Comparison of ENCODE assay signal across 8 cellular contexts in genomic region chr16:88747588-88748301, GRCh38. TPM values are rescaled to one million over a fixed set of nuclear protein-coding genes. Genes with fewer than 3 reads are reported as not detected.
DNase-seq lines count a peak whose midpoint lies in the region; ATAC-seq and TF ChIP-seq lines count a peak whose summit lies in the region.

No MANE protein-coding gene starts in this region.

- H3K27me3 Mint-ChIP-seq in activated T-cell treated with anti-CD3 and anti-CD28 coated beads, Interleukin-2, amount 50 U/mL, for 4 hours (ENCODE audit: low read depth), result no peaks in the 10 kb centered on the region
- H3K27me3 Mint-ChIP-seq in activated CD8-positive, alpha-beta T cell treated with anti-CD3 and anti-CD28 coated beads, Interleukin-2, amount 10 ng/mL, durations not matched to agents 7 days and 5 days (ENCODE audit: low read depth), result no peaks in the 10 kb centered on the region

- no peak for ATAC-seq in activated T-cell treated with anti-CD3 and anti-CD28 coated beads, Interleukin-2, amount 50 U/mL, for 4 hours
- ATAC-seq in activated CD8-positive, alpha-beta T cell treated with anti-CD3 and anti-CD28 coated beads, Interleukin-2, amount 10 ng/mL, durations not matched to agents 7 days and 5 days, result peak; percentile 27
- ATAC-seq in HG03520 (IDR thresholded peaks at IDR 0.05; ENCODE audit: unreplicated experiment) (no peak), heart left ventricle (no peak)

- POLR2A ChIA-PET in activated CD8-positive, alpha-beta T cell treated with anti-CD3 and anti-CD28 coated beads, Interleukin-2, amount 10 ng/mL, durations not matched to agents 7 days and 5 days (lab: Charles Lee), result interaction anchor here (0.8 kb wide), 1 partner anchor 19 kb away, joined by 3 read pairs; no protein-coding TSS in a partner anchor

- H3K9me3 ChIP-seq in muscle layer of colon (ENCODE audit: low read length), result no peaks in the 10 kb centered on the region
- no peaks in the 10 kb centered on the region for H3K9me3 ChIP-seq in heart left ventricle

- WGBS in heart left ventricle, 4 donors, result 81 to 84% (median 83%) methylated on average over 24 to 26 of the region's 26 CpGs

- H3K9me3 Mint-ChIP-seq in activated T-cell treated with anti-CD3 and anti-CD28 coated beads, Interleukin-2, amount 50 U/mL, for 4 hours, result no peaks in the 10 kb centered on the region
- no peaks in the 10 kb centered on the region for H3K9me3 Mint-ChIP-seq in activated CD8-positive, alpha-beta T cell treated with anti-CD3 and anti-CD28 coated beads, Interleukin-2, amount 10 ng/mL, durations not matched to agents 7 days and 5 days (ENCODE audit: insufficient read depth)

- no peak for TF ChIP-seq POLR2A in heart left ventricle (IDR thresholded peaks at IDR 0.05)

- H3K27ac ChIP-seq in muscle layer of colon (ENCODE audit: low read depth, low read length) (peak overlapping the region; percentile 66), heart left ventricle (peak overlapping the region in 1 of 12 donors; percentile 84)

- H3K4me3 Mint-ChIP-seq in activated T-cell treated with anti-CD3 and anti-CD28 coated beads, Interleukin-2, amount 50 U/mL, for 4 hours, result no peak overlapping the region
- H3K4me3 Mint-ChIP-seq in activated CD8-positive, alpha-beta T cell treated with anti-CD3 and anti-CD28 coated beads, Interleukin-2, amount 10 ng/mL, durations not matched to agents 7 days and 5 days, result no peak overlapping the region

- no peaks in the 10 kb centered on the region for H3K36me3 Mint-ChIP-seq in activated T-cell treated with anti-CD3 and anti-CD28 coated beads, Interleukin-2, amount 50 U/mL, for 4 hours (ENCODE audit: insufficient read depth)
- peaks cover 9% of the 10 kb centered on the region for H3K36me3 Mint-ChIP-seq in activated CD8-positive, alpha-beta T cell treated with anti-CD3 and anti-CD28 coated beads, Interleukin-2, amount 10 ng/mL, durations not matched to agents 7 days and 5 days (ENCODE audit: low read depth)

- peak; percentile 30 for DNase-seq in activated T-cell treated with anti-CD3 and anti-CD28 coated beads for 48 hours (ENCODE audit: low read depth)
- no peak for DNase-seq in activated T-cell treated with anti-CD3 and anti-CD28 coated beads, Interleukin-2, amount 50 U/mL, for 4 hours
- peak; percentile 43 for DNase-seq in NCI-H460 (ENCODE audit: extremely low read depth, low read depth)
- peak; percentile 55 for DNase-seq in activated CD8-positive, alpha-beta T cell treated with anti-CD3 and anti-CD28 coated beads, Interleukin-2, amount 10 ng/mL, durations not matched to agents 7 days and 5 days
- no peak for DNase-seq in posterior vena cava (ENCODE audit: low spot score)
- no peak for DNase-seq in heart left ventricle

- intact Hi-C loops in posterior vena cava (cut with DNase I) (no loop called here), heart left ventricle (cut with DNase I) (loop anchor here in 2 of 10 donors (10.0 kb wide), 2 partner anchors 117 to 467 kb away; partner anchors contain the start of genes PABPN1L (in 1 of the 2) and ZNF778 (in 1 of the 2))

- peaks cover 33% of the 10 kb centered on the region for H3K4me1 Mint-ChIP-seq in activated T-cell treated with anti-CD3 and anti-CD28 coated beads, Interleukin-2, amount 50 U/mL, for 4 hours (ENCODE audit: low read depth)
- H3K4me1 Mint-ChIP-seq in activated CD8-positive, alpha-beta T cell treated with anti-CD3 and anti-CD28 coated beads, Interleukin-2, amount 10 ng/mL, durations not matched to agents 7 days and 5 days (ENCODE audit: low read depth), result peaks cover 32% of the 10 kb centered on the region

- TF ChIP-seq CTCF in heart left ventricle (IDR thresholded peaks at IDR 0.05), result peak in 2 of 12 donors; percentile 3 to 8

- CTCF ChIA-PET in activated CD8-positive, alpha-beta T cell treated with anti-CD3 and anti-CD28 coated beads, Interleukin-2, amount 10 ng/mL, durations not matched to agents 7 days and 5 days (lab: Charles Lee), result interaction anchor here (0.7 to 1.9 kb wide), 3 partner anchors 13 to 187 kb away, joined by 3 to 7 read pairs (median 3); no protein-coding TSS in a partner anchor

- H3K27me3 ChIP-seq in muscle layer of colon (ENCODE audit: control insufficient read depth in 1 of 2, insufficient read depth in 2 of 2, low read length in 2 of 2) (no peaks in the 10 kb centered on the region), heart left ventricle (no peaks in the 10 kb centered on the region)

- H3K4me3 ChIP-seq in muscle layer of colon (ENCODE audit: low read depth in 1 of 2, low read length in 2 of 2), result no peak overlapping the region
- no peak overlapping the region for H3K4me3 ChIP-seq in heart left ventricle

- H3K27ac Mint-ChIP-seq in activated CD8-positive, alpha-beta T cell treated with anti-CD3 and anti-CD28 coated beads, Interleukin-2, amount 10 ng/mL, durations not matched to agents 7 days and 5 days, result no peak overlapping the region

- H3K9ac ChIP-seq in muscle layer of colon (ENCODE audit: low read length), result no peak overlapping the region

- H3K4me1 ChIP-seq in muscle layer of colon (ENCODE audit: insufficient read depth, low read length) (peaks cover 35% of the 10 kb centered on the region), heart left ventricle (peaks cover 0 to 43% (median 27%) of the 10 kb centered on the region in 12 donors)

- H3K36me3 ChIP-seq in muscle layer of colon (ENCODE audit: insufficient read depth, low read length), result peaks cover 13% of the 10 kb centered on the region
- H3K36me3 ChIP-seq in heart left ventricle, result peaks cover 0 to 12% (median 0%) of the 10 kb centered on the region in 9 donors

RNA-seq across cellular contexts. Expression of gene PIEZO1, which starts 37.3 kb away (rescaled TPM):
- 100 to 1,000 TPM; 116 to 171 (median 139) TPM for total RNA-seq in activated T-cell treated with anti-CD3 and anti-CD28 coated beads, Interleukin-2, amount 50 U/mL, for 4 hours
- 81.4 and 91.4 TPM in 2 replicates for total RNA-seq in NCI-H460 (2014; rRNA removed; shearing (Covaris generic))
- polyA plus RNA-seq in NCI-H460 (2014; cell fraction: nucleus; rRNA removed), result 431 and 434 TPM in 2 replicates
- 100 to 1,000 TPM; 226 to 230 TPM for total RNA-seq in activated CD8-positive, alpha-beta T cell treated with anti-CD3 and anti-CD28 coated beads, Interleukin-2, amount 10 ng/mL, durations not matched to agents 7 days and 5 days
- total RNA-seq in posterior vena cava (100 to 1,000 TPM in 1 of 2 donors, 10 to 100 TPM in 1; 99.3 to 103 TPM), heart left ventricle (10 to 100 TPM; 14.2 to 59.7 (median 19.7) TPM)
- polyA plus RNA-seq in heart left ventricle, result 10 to 100 TPM; 31.2 to 45.0 TPM

RNA-seq across cellular contexts. Expression of gene CTU2, which starts 41.4 kb away (rescaled TPM):
- 100 to 1,000 TPM in 2 of 3 donors, 10 to 100 TPM in 1; 96.8 to 129 (median 116) TPM for total RNA-seq in activated T-cell treated with anti-CD3 and anti-CD28 coated beads, Interleukin-2, amount 50 U/mL, for 4 hours
- 9.8 and 10.4 TPM in 2 replicates for total RNA-seq in NCI-H460 (2014; rRNA removed; shearing (Covaris generic))
- polyA plus RNA-seq in NCI-H460 (2014; cell fraction: nucleus; rRNA removed), result 24.5 and 27.5 TPM in 2 replicates
- 10 to 100 TPM; 27.5 to 29.2 TPM for total RNA-seq in activated CD8-positive, alpha-beta T cell treated with anti-CD3 and anti-CD28 coated beads, Interleukin-2, amount 10 ng/mL, durations not matched to agents 7 days and 5 days
- total RNA-seq in posterior vena cava (10 to 100 TPM; 17.2 to 20.4 TPM), heart left ventricle (10 to 100 TPM in 7 of 9 donors, 1 to 10 TPM in 2; 6.5 to 20.8 (median 12.3) TPM)
- 10 to 100 TPM; 16.0 to 20.8 TPM for polyA plus RNA-seq in heart left ventricle

RNA-seq across cellular contexts. Expression of gene RNF166, which starts 41.5 kb away (rescaled TPM):
- 10 to 100 TPM; 28.0 to 45.7 (median 30.6) TPM for total RNA-seq in activated T-cell treated with anti-CD3 and anti-CD28 coated beads, Interleukin-2, amount 50 U/mL, for 4 hours
- 11.3 and 11.8 TPM in 2 replicates for total RNA-seq in NCI-H460 (2014; rRNA removed; shearing (Covaris generic))
- polyA plus RNA-seq in NCI-H460 (2014; cell fraction: nucleus; rRNA removed), result 32.4 and 33.2 TPM in 2 replicates
- 100 to 1,000 TPM; 144 to 166 TPM for total RNA-seq in activated CD8-positive, alpha-beta T cell treated with anti-CD3 and anti-CD28 coated beads, Interleukin-2, amount 10 ng/mL, durations not matched to agents 7 days and 5 days
- total RNA-seq in posterior vena cava (10 to 100 TPM; 16.8 to 19.0 TPM), heart left ventricle (10 to 100 TPM in 8 of 9 donors, 1 to 10 TPM in 1; 9.3 to 28.5 (median 15.4) TPM)
- polyA plus RNA-seq in heart left ventricle, result 10 to 100 TPM; 14.7 to 21.8 TPM

RNA-seq across cellular contexts. Expression of gene CDT1, which starts 55.8 kb away (rescaled TPM):
- total RNA-seq in activated T-cell treated with anti-CD3 and anti-CD28 coated beads, Interleukin-2, amount 50 U/mL, for 4 hours, result 10 to 100 TPM; 81.0 to 96.4 (median 87.2) TPM
- 12.5 and 13.8 TPM in 2 replicates for total RNA-seq in NCI-H460 (2014; rRNA removed; shearing (Covaris generic))
- polyA plus RNA-seq in NCI-H460 (2014; cell fraction: nucleus; rRNA removed), result 26.9 and 63.7 TPM in 2 replicates
- total RNA-seq in activated CD8-positive, alpha-beta T cell treated with anti-CD3 and anti-CD28 coated beads, Interleukin-2, amount 10 ng/mL, durations not matched to agents 7 days and 5 days, result 100 to 1,000 TPM; 126 to 132 TPM
- total RNA-seq in posterior vena cava (1 to 10 TPM in 1 of 2 donors, under 1 TPM in 1; 0.57 to 2.0 TPM), heart left ventricle (1 to 10 TPM in 4 of 9 donors, under 1 TPM in 5; 0.23 to 6.1 (median 0.70) TPM)
- polyA plus RNA-seq in heart left ventricle, result under 1 TPM; 0.19 to 0.40 TPM

Comparison
In these comparisons a context has a peak if more than half of its experiments do, and no peak if none do; other contexts are left out.
1. DNase-seq: peak in activated T-cell treated with anti-CD3 and anti-CD28 coated beads for 48 hours (single experiment), NCI-H460 (single experiment) and activated CD8-positive, alpha-beta T cell treated with anti-CD3 and anti-CD28 coated beads, Interleukin-2, amount 10 ng/mL, durations not matched to agents 7 days and 5 days (single experiment); none in activated T-cell treated with anti-CD3 and anti-CD28 coated beads, Interleukin-2, amount 50 U/mL, for 4 hours (single experiment), posterior vena cava (single experiment) and heart left ventricle (0 of 5).